17 cellular contexts compared by ENCODE assay signal in the genomic region with DNA sequence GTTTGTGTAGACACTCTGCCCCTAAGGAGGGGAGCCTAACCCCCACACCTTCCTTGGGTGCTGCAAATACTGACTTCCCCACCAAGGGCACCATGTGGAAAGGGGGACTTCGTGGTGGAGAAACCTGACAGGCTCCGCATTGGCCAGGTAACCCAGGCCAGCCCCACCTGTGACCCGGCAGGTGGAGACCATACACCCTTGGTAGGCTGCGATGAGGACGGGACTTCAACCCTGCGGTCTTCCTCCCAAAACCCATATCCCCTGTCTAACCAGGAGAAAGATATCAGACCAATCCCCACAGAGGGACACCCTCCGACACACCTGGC. TPM values are rescaled to one million over a fixed set of nuclear protein-coding genes. Genes with fewer than 3 reads are reported as not detected.
DNase-seq lines count a peak whose midpoint lies in the region; ATAC-seq and TF ChIP-seq lines count a peak whose summit lies in the region.
"Had no signal": no experiment of that assay in that cellular context is flagged by ENCODE, and none has a peak within 500 bp of the region (broad histone marks: within the 10 kb centered on the region; RNA-seq: fewer than 3 reads in every experiment).

No MANE protein-coding gene starts in this region.

- WGBS in SK-N-SH (ENCODE audit: low lambda C conversion rate): 88% methylated on average over 5 of the region's 7 CpGs
- 27 to 46% methylated on average over 2 to 7 of the region's 7 CpGs for WGBS in body of pancreas, 2 donors

- peak overlapping the region; percentile 64 for H3K4me3 Mint-ChIP-seq in type B pancreatic cell
- H3K4me3 Mint-ChIP-seq in activated CD4-positive, alpha-beta memory T cell treated with anti-CD3 and anti-CD28 coated beads for 36 hours: no peak overlapping the region
- H3K4me3 Mint-ChIP-seq: activated CD4-positive, alpha-beta T cell treated with anti-CD3 and anti-CD28 coated beads, Interleukin-2, amount 10 ng/mL, durations not matched to agents 7 days and 5 days had no signal

- H3K4me1 Mint-ChIP-seq in type B pancreatic cell (ENCODE audit: unreplicated experiment): peaks cover 30% of the 10 kb centered on the region
- H3K4me1 Mint-ChIP-seq in activated CD4-positive, alpha-beta memory T cell treated with anti-CD3 and anti-CD28 coated beads for 36 hours (ENCODE audit: low read depth): peaks cover 26% of the 10 kb centered on the region

- no peak for TF ChIP-seq CTCF in SK-N-SH (IDR thresholded peaks at IDR 0.05)
- TF ChIP-seq CTCF in body of pancreas (IDR thresholded peaks at IDR 0.05): no peak
- no peak for TF ChIP-seq CTCF in type B pancreatic cell (conservative IDR thresholded peaks at IDR 0.05)

- H3K36me3 ChIP-seq in SK-N-SH (replicated peaks in 1 of 2; ENCODE audit: control insufficient read depth in 1 of 2, insufficient read depth in 2 of 2, low read length in 1 of 2) (no peaks in the 10 kb centered on the region), body of pancreas (replicated peaks in 1 of 2; ENCODE audit: insufficient read depth in 1 of 2, low read depth in 2 of 2) (no peaks in the 10 kb centered on the region), muscle layer of duodenum (ENCODE audit: control insufficient read depth in 1 of 2, insufficient read depth in 2 of 2, low read length in 2 of 2) (no peaks in the 10 kb centered on the region)

- CTCF ChIA-PET in SK-N-SH (lab: Yijun Ruan, JAX): interaction anchor here (0.9 kb wide), 1 partner anchor 15 kb away, joined by 3 read pairs; no protein-coding TSS in a partner anchor
- CTCF ChIA-PET in activated CD4-positive, alpha-beta memory T cell treated with anti-CD3 and anti-CD28 coated beads for 36 hours (lab: Charles Lee): no interaction called here

- peak overlapping the region; percentile 24; the same call in 1 of the 2 replicates for H3K4me2 ChIP-seq in SK-N-SH
- H3K4me2 ChIP-seq: KMS-11 had no signal

- no peaks in the 10 kb centered on the region for H4K20me1 ChIP-seq in SK-N-SH (ENCODE audit: insufficient read depth)

- H3K9ac ChIP-seq in SK-N-SH: no peak overlapping the region
- H3K9ac ChIP-seq: GM23248, KMS-11 had no signal

- H3K27me3 ChIP-seq in SK-N-SH (ENCODE audit: insufficient read depth): no peaks in the 10 kb centered on the region
- H3K27me3 ChIP-seq in body of pancreas: no peaks in the 10 kb centered on the region
- no peaks in the 10 kb centered on the region for H3K27me3 ChIP-seq in muscle layer of duodenum (ENCODE audit: low read depth, low read length)

- H3K27ac Mint-ChIP-seq in type B pancreatic cell: peak overlapping the region; percentile 98
- H3K27ac Mint-ChIP-seq in activated CD4-positive, alpha-beta memory T cell treated with anti-CD3 and anti-CD28 coated beads for 36 hours: no peak overlapping the region

- H2AFZ ChIP-seq in SK-N-SH (ENCODE audit: low read depth): no peak overlapping the region
- H2AFZ ChIP-seq: GM23248 had no signal

- no peaks in the 10 kb centered on the region for H3K9me2 ChIP-seq in SK-N-SH

- H3F3A ChIP-seq in SK-N-SH (replicated peaks; ENCODE audit: insufficient read depth): peaks cover 18% of the 10 kb centered on the region

- H3K36me3 Mint-ChIP-seq in type B pancreatic cell: no peaks in the 10 kb centered on the region
- H3K36me3 Mint-ChIP-seq in activated CD4-positive, alpha-beta memory T cell treated with anti-CD3 and anti-CD28 coated beads for 36 hours: peaks cover 7% of the 10 kb centered on the region

- H3K9me3 ChIP-seq in SK-N-SH (no peaks in the 10 kb centered on the region), body of pancreas (no peaks in the 10 kb centered on the region), muscle layer of duodenum (ENCODE audit: control insufficient read depth in 1 of 2, low read length in 2 of 2) (no peaks in the 10 kb centered on the region)

- no peaks in the 10 kb centered on the region for H3K27me3 Mint-ChIP-seq in type B pancreatic cell
- H3K27me3 Mint-ChIP-seq in activated CD4-positive, alpha-beta memory T cell treated with anti-CD3 and anti-CD28 coated beads for 36 hours: no peaks in the 10 kb centered on the region
- H3K27me3 Mint-ChIP-seq: activated CD4-positive, alpha-beta T cell treated with anti-CD3 and anti-CD28 coated beads, Interleukin-2, amount 10 ng/mL, durations not matched to agents 7 days and 5 days had no signal

- TF ChIP-seq EP300 in SK-N-SH (IDR thresholded peaks at IDR 0.05; ENCODE audit: borderline replicate concordance in 1 of 2, low read depth in 1 of 2, low read length in 1 of 2): no peak

- POLR2A ChIA-PET in SK-N-SH (lab: Yijun Ruan, JAX): no interaction called here
- POLR2A ChIA-PET in activated CD4-positive, alpha-beta memory T cell treated with anti-CD3 and anti-CD28 coated beads for 36 hours (lab: Charles Lee): interaction anchor here (1.5 kb wide), 1 partner anchor 10 kb away, joined by 4 read pairs; no protein-coding TSS in a partner anchor

- H3K9me3 Mint-ChIP-seq in type B pancreatic cell: no peaks in the 10 kb centered on the region
- H3K9me3 Mint-ChIP-seq in activated CD4-positive, alpha-beta memory T cell treated with anti-CD3 and anti-CD28 coated beads for 36 hours: no peaks in the 10 kb centered on the region
- H3K9me3 Mint-ChIP-seq: activated CD4-positive, alpha-beta T cell treated with anti-CD3 and anti-CD28 coated beads, Interleukin-2, amount 10 ng/mL, durations not matched to agents 7 days and 5 days had no signal

- H3K27ac ChIP-seq in SK-N-SH (ENCODE audit: low read depth in 2 of 2, low read length in 1 of 2) (no peak overlapping the region), body of pancreas (peak overlapping the region; percentile 81 to 98 (median 92)), muscle layer of duodenum (ENCODE audit: low read length) (peak overlapping the region; percentile 50)
- H3K27ac ChIP-seq: GM23248, KMS-11 had no signal

- H3K4me1 ChIP-seq in SK-N-SH (ENCODE audit: control insufficient read depth in 1 of 2, insufficient read depth in 2 of 2, low read depth in 1 of 2, low read length in 1 of 2) (peaks cover 11 to 12% of the 10 kb centered on the region in 2 experiments; a peak in 3 of 4 replicates), body of pancreas (peaks cover 36% of the 10 kb centered on the region), muscle layer of duodenum (ENCODE audit: control insufficient read depth in 1 of 2, insufficient read depth in 2 of 2, low read length in 2 of 2) (peaks cover 0 to 5% of the 10 kb centered on the region in 2 donors)

- peaks cover 5% of the 10 kb centered on the region for H3K79me2 ChIP-seq in SK-N-SH (ENCODE audit: insufficient read depth)

- no peak overlapping the region for H3K4me3 ChIP-seq in SK-N-SH (ENCODE audit: low read depth in 2 of 2, low read length in 1 of 2)
- H3K4me3 ChIP-seq in body of pancreas: no peak overlapping the region
- H3K4me3 ChIP-seq in muscle layer of duodenum (ENCODE audit: low read depth in 1 of 2, low read length in 2 of 2): no peak overlapping the region
- H3K4me3 ChIP-seq: GM23248 had no signal

- intact Hi-C loops in body of pancreas (cut with DNase I): no loop called here
- intact Hi-C loops in activated CD4-positive, alpha-beta memory T cell treated with anti-CD3 and anti-CD28 coated beads for 36 hours (cut with micrococcal nuclease): no loop called here

- DNase-seq in SK-N-SH: no peak
- DNase-seq in body of pancreas: no peak
- DNase-seq in type B pancreatic cell (ENCODE audit: extremely low spot score, unreplicated experiment): no peak
- no peak for DNase-seq in medulla oblongata (ENCODE audit: extremely low spot score)
- no peak for DNase-seq in activated CD4-positive, alpha-beta memory T cell treated with anti-CD3 and anti-CD28 coated beads for 36 hours
- DNase-seq: activated CD4-positive, alpha-beta T cell treated with anti-CD3 and anti-CD28 coated beads, Interleukin-2, amount 10 ng/mL, durations not matched to agents 7 days and 5 days; amniotic stem cell; cortex of kidney; mesendoderm; NCI-H510A treated with DMSO at 0.1 percent for 48 hours; occipital lobe; stimulated activated CD4-positive, alpha-beta T cell treated with anti-CD3 and anti-CD28 coated beads, Interleukin-1b, Interleukin-23, amount 100 ng/mL, for 48 hours had no signal

- ATAC-seq in SK-N-SH treated with all-trans-retinoic acid at 6 μM for 48 hours: no peak
- ATAC-seq in body of pancreas: no peak
- ATAC-seq in HG02571 (IDR thresholded peaks at IDR 0.05; ENCODE audit: unreplicated experiment): no peak

- TF ChIP-seq POLR2A in body of pancreas (IDR thresholded peaks at IDR 0.05): no peak

- TF ChIP-seq RAD21 in SK-N-SH (IDR thresholded peaks at IDR 0.05; ENCODE audit: low read length): no peak

TF ChIP-seq in SK-N-SH, 30 proteins besides CTCF, POLR2A, EP300 and RAD21 (continues in another document):
- no peak for TF ChIP-seq TCF12 (IDR thresholded peaks at IDR 0.05)
- no peak for TF ChIP-seq NRF1 (IDR thresholded peaks at IDR 0.05; ENCODE audit: low read depth, low read length)

TF ChIP-seq in SK-N-SH treated with all-trans-retinoic acid at 6 μM for 48 hours, 23 proteins besides CTCF, POLR2A, EP300 and RAD21:
- no peak for TF ChIP-seq GLIS3 (CRISPR knock-in tag; IDR thresholded peaks at IDR 0.05)
- no peak for TF ChIP-seq ZNF8 (CRISPR knock-in tag; IDR thresholded peaks at IDR 0.05)

RNA-seq across cellular contexts. Expression of a gene that starts 15.1 kb away (rescaled TPM):
- polyA plus RNA-seq in SK-N-SH (2012; rRNA removed): 133 and 216 TPM in 2 replicates
- 121 and 170 TPM in 2 replicates for polyA plus RNA-seq in SK-N-SH (2012; cell fraction: cytosol; rRNA removed)
- 670 and 707 TPM in 2 replicates for polyA plus RNA-seq in SK-N-SH (2012; cell fraction: nucleus; rRNA removed)
- total RNA-seq in body of pancreas (100 to 1,000 TPM in 1 of 2 donors, 10 to 100 TPM in 1; 37.6 to 116 TPM), type B pancreatic cell (ENCODE audit: low replicate concordance) (176 and 184 TPM in 2 replicates)
- 100 to 1,000 TPM; 110 to 111 TPM for total RNA-seq in activated CD4-positive, alpha-beta memory T cell treated with anti-CD3 and anti-CD28 coated beads for 36 hours

RNA-seq across cellular contexts. Expression of a gene that starts 28.8 kb away (rescaled TPM):
- 0.07 TPM in 1 of 2 replicates, not detected in the other for polyA plus RNA-seq in SK-N-SH (2012; rRNA removed)
- 0.16 TPM in 1 of 2 replicates, not detected in the other for polyA plus RNA-seq in SK-N-SH (2012; cell fraction: cytosol; rRNA removed)
- not detected in 2 replicates for polyA plus RNA-seq in SK-N-SH (2012; cell fraction: nucleus; rRNA removed)
- total RNA-seq in body of pancreas (not detected), type B pancreatic cell (ENCODE audit: low replicate concordance) (1.4 and 1.6 TPM in 2 replicates)
- total RNA-seq in activated CD4-positive, alpha-beta memory T cell treated with anti-CD3 and anti-CD28 coated beads for 36 hours: 100 to 1,000 TPM; 570 to 574 TPM
- total RNA-seq: occipital lobe had no signal

RNA-seq across cellular contexts. Expression of a gene that starts 45.0 kb away (rescaled TPM):
- 2.1 and 3.8 TPM in 2 replicates for polyA plus RNA-seq in SK-N-SH (2012; rRNA removed)
- 0.82 and 1.6 TPM in 2 replicates for polyA plus RNA-seq in SK-N-SH (2012; cell fraction: cytosol; rRNA removed)
- 1.3 and 1.4 TPM in 2 replicates for polyA plus RNA-seq in SK-N-SH (2012; cell fraction: nucleus; rRNA removed)
- total RNA-seq in body of pancreas: 1 to 10 TPM; 5.4 to 6.3 TPM
- total RNA-seq in type B pancreatic cell (ENCODE audit: low replicate concordance): 13.2 and 17.7 TPM in 2 replicates
- 10 to 100 TPM; 12.2 to 12.7 TPM for total RNA-seq in activated CD4-positive, alpha-beta memory T cell treated with anti-CD3 and anti-CD28 coated beads for 36 hours

RNA-seq across cellular contexts. Expression of a gene that starts 59.7 kb away (rescaled TPM):
- polyA plus RNA-seq in SK-N-SH (2012; rRNA removed): 68.8 and 70.7 TPM in 2 replicates
- polyA plus RNA-seq in SK-N-SH (2012; cell fraction: cytosol; rRNA removed): 25.2 and 42.6 TPM in 2 replicates
- 38.5 and 58.7 TPM in 2 replicates for polyA plus RNA-seq in SK-N-SH (2012; cell fraction: nucleus; rRNA removed)
- 1 to 10 TPM; 2.0 to 5.4 TPM for total RNA-seq in body of pancreas
- total RNA-seq in type B pancreatic cell (ENCODE audit: low replicate concordance): 27.8 and 29.8 TPM in 2 replicates
- total RNA-seq in activated CD4-positive, alpha-beta memory T cell treated with anti-CD3 and anti-CD28 coated beads for 36 hours: 10 to 100 TPM; 97.4 to 99.7 TPM

Comparison
In these comparisons a context has a peak if more than half of its experiments do, and no peak if none do; other contexts are left out.
1. H3K27ac ChIP-seq: peak in body of pancreas (4 of 4) and muscle layer of duodenum (single experiment); none in SK-N-SH (0 of 2).
2. RNA of a gene that starts 28.8 kb away (total RNA-seq): 570 to 574 TPM in activated CD4-positive, alpha-beta memory T cell treated with anti-CD3 and anti-CD28 coated beads for 36 hours; 1.4 to 1.6 TPM in type B pancreatic cell and not detected in body of pancreas; every median in the first group is over 100 times any median in the second.